ENCODE assay signal across 38 cellular contexts in the genomic region with DNA sequence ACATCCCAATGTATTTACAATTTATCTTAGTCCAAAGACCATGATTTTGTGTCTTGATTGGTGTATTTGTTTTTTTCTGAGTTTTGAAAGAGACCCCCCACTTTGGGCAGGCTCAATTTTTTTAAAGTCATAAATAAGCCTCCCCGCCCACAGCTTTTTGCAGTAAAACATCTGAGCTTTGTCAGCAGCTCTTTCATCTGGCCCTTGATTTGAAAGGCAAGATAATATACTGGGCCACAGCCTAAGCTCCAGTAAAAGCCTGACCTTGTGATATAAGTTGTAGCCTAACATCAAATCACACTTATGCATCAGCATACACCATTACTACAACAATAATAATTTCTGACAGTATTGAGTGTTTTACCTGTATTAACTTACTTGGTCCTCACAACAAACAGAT.
"Had no signal": no experiment of that assay in that cellular context is flagged by ENCODE, and none has a peak within 500 bp of the region (broad histone marks: within the 10 kb centered on the region; RNA-seq: fewer than 3 reads in every experiment).

No MANE protein-coding gene starts in this region.

- H3K27me3 Mint-ChIP-seq: activated B cell treated with CpG ODN at 0.5 μM for 24 hours; activated CD8-positive, alpha-beta T cell treated with anti-CD3 and anti-CD28 coated beads for 36 hours; activated naive CD8-positive, alpha-beta T cell treated with anti-CD3 and anti-CD28 coated beads for 36 hours; activated T-helper 17 cell treated with anti-CD3 and anti-CD28 coated beads, Interleukin-2, amount 50 U/mL, for 72 hours had no signal

- H3K4me2 ChIP-seq: PC-9 had no signal

- DNase-seq: activated B cell treated with CpG ODN at 0.5 μM for 24 hours; activated CD4-positive, alpha-beta T cell treated with anti-CD3 and anti-CD28 coated beads for 4 hours; activated CD4-positive, alpha-beta T cell treated with anti-CD3 and anti-CD28 coated beads, Interleukin-2, amount 50 U/mL, for 4 hours; activated CD4-positive, CD25-positive, alpha-beta regulatory T cell treated with anti-CD3 and anti-CD28 coated beads, Interleukin-2, amount 50 U/mL, for 72 hours; activated CD8-positive, alpha-beta T cell treated with anti-CD3 and anti-CD28 coated beads for 36 hours; activated effector memory CD4-positive, alpha-beta T cell treated with anti-CD3 and anti-CD28 coated beads, Interleukin-2, amount 50 U/mL, for 16 hours; activated naive CD4-positive, alpha-beta T cell; activated naive CD4-positive, alpha-beta T cell treated with anti-CD3 and anti-CD28 coated beads, Interleukin-2, amount 50 U/mL, for 16 hours; activated naive CD8-positive, alpha-beta T cell treated with anti-CD3 and anti-CD28 coated beads for 36 hours; activated T-cell treated with anti-CD3 and anti-CD28 coated beads, Interleukin-2, amount 50 U/mL, for 1 hour; activated T-cell treated with anti-CD3 and anti-CD28 coated beads, Interleukin-2, amount 50 U/mL, for 72 hours; amniotic stem cell; aorta; brain microvascular endothelial cell; central memory CD4-positive, alpha-beta T cell; NCI-H1092 treated with DMSO at 0.1 percent for 48 hours; NCI-H1417; NCI-H146; NCI-H187; NCI-H2029 treated with DMSO at 0.1 percent for 48 hours; NCI-H2107; NCI-H2171; NCI-H226; NCI-H446 treated with DMSO at 0.1 percent for 48 hours; NCI-H524; NCI-H69; NCI-H82; PC-9; SW 1271; T-helper 1 cell; T-helper 2 cell; T-helper 9 cell had no signal

- H3K27ac ChIP-seq: brain microvascular endothelial cell, PC-9, RWPE1, VCaP had no signal

- H2AFZ ChIP-seq: PC-9 had no signal

- H3K27ac Mint-ChIP-seq: activated B cell treated with CpG ODN at 0.5 μM for 24 hours; activated CD8-positive, alpha-beta T cell treated with anti-CD3 and anti-CD28 coated beads for 36 hours; activated naive CD8-positive, alpha-beta T cell treated with anti-CD3 and anti-CD28 coated beads for 36 hours; activated T-cell treated with anti-CD3 and anti-CD28 coated beads, Interleukin-2, amount 50 U/mL, for 72 hours; activated T-helper 17 cell treated with anti-CD3 and anti-CD28 coated beads, Interleukin-2, amount 50 U/mL, for 72 hours had no signal

- ATAC-seq: activated CD8-positive, alpha-beta T cell treated with anti-CD3 and anti-CD28 coated beads for 36 hours; activated T-helper 17 cell treated with anti-CD3 and anti-CD28 coated beads, Interleukin-2, amount 50 U/mL, for 72 hours; Right ventricle myocardium inferior had no signal

- FAIRE-seq: colon, RCC 7860 had no signal

- H3K4me3 ChIP-seq: PC-9 had no signal

- H3K36me3 ChIP-seq: brain microvascular endothelial cell had no signal

- H3K9me3 Mint-ChIP-seq: activated B cell treated with CpG ODN at 0.5 μM for 24 hours had no signal

- H3K4me3 Mint-ChIP-seq: activated B cell treated with CpG ODN at 0.5 μM for 24 hours; activated CD8-positive, alpha-beta T cell treated with anti-CD3 and anti-CD28 coated beads for 36 hours; activated naive CD8-positive, alpha-beta T cell treated with anti-CD3 and anti-CD28 coated beads for 36 hours; activated T-cell treated with anti-CD3 and anti-CD28 coated beads, Interleukin-2, amount 50 U/mL, for 72 hours; activated T-helper 17 cell treated with anti-CD3 and anti-CD28 coated beads, Interleukin-2, amount 50 U/mL, for 72 hours had no signal
